Comparison of ENCODE assay signal across 39 cellular contexts in genomic region chr6:120990866-120991265, GRCh38.
"Had no signal": no experiment of that assay in that cellular context is flagged by ENCODE, and none has a peak within 500 bp of the region (broad histone marks: within the 10 kb centered on the region; RNA-seq: fewer than 3 reads in every experiment).

No MANE protein-coding gene starts in this region.

- H3K4me1 ChIP-seq: adrenal gland, ascending aorta, body of pancreas, breast epithelium had no signal

- H3K9me3 ChIP-seq: adrenal gland, ascending aorta, body of pancreas, breast epithelium had no signal

- H3K4me3 Mint-ChIP-seq: activated naive CD4-positive, alpha-beta T cell treated with anti-CD3 and anti-CD28 coated beads for 36 hours; activated naive CD4-positive, alpha-beta T cell treated with anti-CD3 and anti-CD28 coated beads, Interleukin-2, amount 10 ng/mL, durations not matched to agents 7 days and 5 days; activated naive CD4-positive, alpha-beta T cell treated with anti-CD3 and anti-CD28 coated beads, Interleukin-2, amount 50 U/mL, for 24 hours; activated naive CD8-positive, alpha-beta T cell; activated naive CD8-positive, alpha-beta T cell treated with anti-CD3 and anti-CD28 coated beads for 36 hours; activated naive CD8-positive, alpha-beta T cell treated with anti-CD3 and anti-CD28 coated beads, Interleukin-2, amount 10 ng/mL, durations not matched to agents 7 days and 5 days; activated naive CD8-positive, alpha-beta T cell treated with anti-CD3 and anti-CD28 coated beads, Interleukin-2, amount 50 U/mL, for 24 hours; activated T-cell treated with anti-CD3 and anti-CD28 coated beads, Interleukin-2, amount 50 U/mL, for 24 hours; activated T-cell treated with anti-CD3 and anti-CD28 coated beads, Interleukin-2, amount 50 U/mL, for 4 hours; activated T-cell treated with anti-CD3 and anti-CD28 coated beads, Interleukin-2, amount 50 U/mL, for 72 hours; activated T-helper 1 cell treated with anti-CD3 and anti-CD28 coated beads, Interleukin-12 subunit alpha, Interleukin-12 subunit beta, Interleukin-2, Interleukin-4 antibody, amounts not matched to agents 30 ng/mL and 10 ng/mL and 1 ng/mL, durations not matched to agents 14 hours and 24 hours and 36 hours; activated T-helper 17 cell treated with anti-CD3 and anti-CD28 coated beads, Interleukin-2, amount 50 U/mL, for 72 hours; brain; central memory CD8-positive, alpha-beta T cell had no signal

- H3K36me3 Mint-ChIP-seq: activated naive CD4-positive, alpha-beta T cell treated with anti-CD3 and anti-CD28 coated beads, Interleukin-2, amount 10 ng/mL, durations not matched to agents 7 days and 5 days; activated naive CD4-positive, alpha-beta T cell treated with anti-CD3 and anti-CD28 coated beads, Interleukin-2, amount 50 U/mL, for 24 hours; activated naive CD4-positive, alpha-beta T cell treated with anti-CD3 and anti-CD28 coated beads, Interleukin-2, amount 50 U/mL, for 72 hours; activated naive CD8-positive, alpha-beta T cell; activated naive CD8-positive, alpha-beta T cell treated with anti-CD3 and anti-CD28 coated beads for 36 hours; activated naive CD8-positive, alpha-beta T cell treated with anti-CD3 and anti-CD28 coated beads, Interleukin-2, amount 10 ng/mL, durations not matched to agents 7 days and 5 days; brain had no signal

- FAIRE-seq: astrocyte, bronchial epithelial cell had no signal

- H3K27me3 Mint-ChIP-seq: activated naive CD4-positive, alpha-beta T cell treated with anti-CD3 and anti-CD28 coated beads, Interleukin-2, amount 10 ng/mL, durations not matched to agents 7 days and 5 days; activated naive CD4-positive, alpha-beta T cell treated with anti-CD3 and anti-CD28 coated beads, Interleukin-2, amount 50 U/mL, for 24 hours; activated naive CD8-positive, alpha-beta T cell; activated naive CD8-positive, alpha-beta T cell treated with anti-CD3 and anti-CD28 coated beads for 36 hours; activated naive CD8-positive, alpha-beta T cell treated with anti-CD3 and anti-CD28 coated beads, Interleukin-2, amount 10 ng/mL, durations not matched to agents 7 days and 5 days; activated naive CD8-positive, alpha-beta T cell treated with anti-CD3 and anti-CD28 coated beads, Interleukin-2, amount 50 U/mL, for 24 hours; activated T-cell treated with anti-CD3 and anti-CD28 coated beads, Interleukin-2, amount 50 U/mL, for 24 hours; brain; central memory CD8-positive, alpha-beta T cell had no signal

- H3K27ac ChIP-seq: adrenal gland, ascending aorta, body of pancreas, brain microvascular endothelial cell, breast epithelium, cardiac muscle cell had no signal

- H3K4me1 Mint-ChIP-seq: activated naive CD4-positive, alpha-beta T cell treated with anti-CD3 and anti-CD28 coated beads, Interleukin-2, amount 10 ng/mL, durations not matched to agents 7 days and 5 days; activated naive CD4-positive, alpha-beta T cell treated with anti-CD3 and anti-CD28 coated beads, Interleukin-2, amount 50 U/mL, for 24 hours; activated naive CD8-positive, alpha-beta T cell treated with anti-CD3 and anti-CD28 coated beads for 36 hours; activated naive CD8-positive, alpha-beta T cell treated with anti-CD3 and anti-CD28 coated beads, Interleukin-2, amount 10 ng/mL, durations not matched to agents 7 days and 5 days; activated naive CD8-positive, alpha-beta T cell treated with anti-CD3 and anti-CD28 coated beads, Interleukin-2, amount 50 U/mL, for 24 hours; activated T-helper 17 cell treated with anti-CD3 and anti-CD28 coated beads, Interleukin-2, amount 50 U/mL, for 72 hours; brain; central memory CD8-positive, alpha-beta T cell had no signal

- H3K36me3 ChIP-seq: adrenal gland, ascending aorta, brain microvascular endothelial cell, breast epithelium, cardiac muscle cell had no signal

- H3K9me3 Mint-ChIP-seq: activated naive CD4-positive, alpha-beta T cell treated with anti-CD3 and anti-CD28 coated beads for 36 hours; activated naive CD4-positive, alpha-beta T cell treated with anti-CD3 and anti-CD28 coated beads, Interleukin-2, amount 10 ng/mL, durations not matched to agents 7 days and 5 days; activated naive CD4-positive, alpha-beta T cell treated with anti-CD3 and anti-CD28 coated beads, Interleukin-2, amount 50 U/mL, for 72 hours; activated naive CD8-positive, alpha-beta T cell treated with anti-CD3 and anti-CD28 coated beads for 36 hours; activated naive CD8-positive, alpha-beta T cell treated with anti-CD3 and anti-CD28 coated beads, Interleukin-2, amount 10 ng/mL, durations not matched to agents 7 days and 5 days; activated naive CD8-positive, alpha-beta T cell treated with anti-CD3 and anti-CD28 coated beads, Interleukin-2, amount 50 U/mL, for 24 hours; activated T-cell treated with anti-CD3 and anti-CD28 coated beads, Interleukin-2, amount 50 U/mL, for 24 hours; activated T-cell treated with anti-CD3 and anti-CD28 coated beads, Interleukin-2, amount 50 U/mL, for 4 hours; activated T-cell treated with anti-CD3 and anti-CD28 coated beads, Interleukin-2, amount 50 U/mL, for 72 hours; activated T-helper 1 cell treated with anti-CD3 and anti-CD28 coated beads, Interleukin-12 subunit alpha, Interleukin-12 subunit beta, Interleukin-2, Interleukin-4 antibody, amounts not matched to agents 30 ng/mL and 10 ng/mL and 1 ng/mL, durations not matched to agents 14 hours and 24 hours and 36 hours; activated T-helper 17 cell treated with anti-CD3 and anti-CD28 coated beads, Interleukin-2, amount 50 U/mL, for 72 hours; activated T-helper 2 cell treated with anti-CD3 and anti-CD28 coated beads, Interferon-gamma antibody, Interleukin-2, Interleukin-4, amounts not matched to agents 10 μg/mL and 5 μg/mL and 100 μg/mL, durations not matched to agents 14 hours and 24 hours and 36 hours; brain had no signal

- DNase-seq: activated effector memory CD4-positive, alpha-beta T cell treated with anti-CD3 and anti-CD28 coated beads, Interleukin-2, amount 50 U/mL, for 16 hours; activated effector memory CD4-positive, alpha-beta T cell treated with Interleukin-2 at 50 U/mL for 16 hours; activated gamma-delta T cell; activated gamma-delta T cell treated with Interleukin-2 at 50 U/mL for 16 hours; activated naive CD4-positive, alpha-beta T cell; activated naive CD4-positive, alpha-beta T cell treated with anti-CD3 and anti-CD28 coated beads for 36 hours; activated naive CD4-positive, alpha-beta T cell treated with anti-CD3 and anti-CD28 coated beads, Interleukin-2, amount 10 ng/mL, durations not matched to agents 7 days and 5 days; activated naive CD4-positive, alpha-beta T cell treated with anti-CD3 and anti-CD28 coated beads, Interleukin-2, amount 50 U/mL, for 16 hours; activated naive CD4-positive, alpha-beta T cell treated with Interleukin-2 at 50 U/mL for 16 hours; activated naive CD8-positive, alpha-beta T cell treated with anti-CD3 and anti-CD28 coated beads for 36 hours; activated naive CD8-positive, alpha-beta T cell treated with anti-CD3 and anti-CD28 coated beads, Interleukin-2, amount 10 ng/mL, durations not matched to agents 7 days and 5 days; activated naive CD8-positive, alpha-beta T cell treated with anti-CD3 and anti-CD28 coated beads, Interleukin-2, amount 50 U/mL, for 24 hours; activated T-cell treated with anti-CD3 and anti-CD28 coated beads, Interleukin-2, amount 50 U/mL, for 1 hour; activated T-cell treated with anti-CD3 and anti-CD28 coated beads, Interleukin-2, amount 50 U/mL, for 24 hours; activated T-cell treated with anti-CD3 and anti-CD28 coated beads, Interleukin-2, amount 50 U/mL, for 4 hours; activated T-cell treated with anti-CD3 and anti-CD28 coated beads, Interleukin-2, amount 50 U/mL, for 48 hours; activated T-cell treated with anti-CD3 and anti-CD28 coated beads, Interleukin-2, amount 50 U/mL, for 72 hours; adrenal gland; amygdala; anterior cingulate cortex; aorta; body of pancreas; brain microvascular endothelial cell; caudate nucleus; central memory CD4-positive, alpha-beta T cell; cerebellar nuclear complex had no signal

- H3K4me3 ChIP-seq: adrenal gland, ascending aorta, body of pancreas, breast epithelium, cardiac muscle cell had no signal

- H3K27ac Mint-ChIP-seq: activated naive CD4-positive, alpha-beta T cell treated with anti-CD3 and anti-CD28 coated beads for 36 hours; activated naive CD4-positive, alpha-beta T cell treated with anti-CD3 and anti-CD28 coated beads, Interleukin-2, amount 10 ng/mL, durations not matched to agents 7 days and 5 days; activated naive CD4-positive, alpha-beta T cell treated with anti-CD3 and anti-CD28 coated beads, Interleukin-2, amount 50 U/mL, for 24 hours; activated naive CD4-positive, alpha-beta T cell treated with anti-CD3 and anti-CD28 coated beads, Interleukin-2, amount 50 U/mL, for 72 hours; activated naive CD8-positive, alpha-beta T cell; activated naive CD8-positive, alpha-beta T cell treated with anti-CD3 and anti-CD28 coated beads for 36 hours; activated naive CD8-positive, alpha-beta T cell treated with anti-CD3 and anti-CD28 coated beads, Interleukin-2, amount 10 ng/mL, durations not matched to agents 7 days and 5 days; activated naive CD8-positive, alpha-beta T cell treated with anti-CD3 and anti-CD28 coated beads, Interleukin-2, amount 50 U/mL, for 24 hours; activated T-cell treated with anti-CD3 and anti-CD28 coated beads, Interleukin-2, amount 50 U/mL, for 24 hours; activated T-cell treated with anti-CD3 and anti-CD28 coated beads, Interleukin-2, amount 50 U/mL, for 72 hours; activated T-helper 1 cell treated with anti-CD3 and anti-CD28 coated beads, Interleukin-12 subunit alpha, Interleukin-12 subunit beta, Interleukin-2, Interleukin-4 antibody, amounts not matched to agents 30 ng/mL and 10 ng/mL and 1 ng/mL, durations not matched to agents 14 hours and 24 hours and 36 hours; activated T-helper 17 cell treated with anti-CD3 and anti-CD28 coated beads, Interleukin-2, amount 50 U/mL, for 72 hours; activated T-helper 2 cell treated with anti-CD3 and anti-CD28 coated beads, Interferon-gamma antibody, Interleukin-2, Interleukin-4, amounts not matched to agents 10 μg/mL and 5 μg/mL and 100 μg/mL, durations not matched to agents 14 hours and 24 hours and 36 hours; brain had no signal
